ENCODE assay signal across 2 cellular contexts in genomic region chr10:4691301-4691700, GRCh38.
TF ChIP-seq lines count a peak whose summit lies in the region.

No MANE protein-coding gene starts in this region.

TF ChIP-seq in SK-N-SH, 30 proteins besides CTCF, POLR2A, EP300 and RAD21 (continued from another document):
- TF ChIP-seq PBX3 (IDR thresholded peaks at IDR 0.05) (no peak), USF2 (IDR thresholded peaks at IDR 0.05; ENCODE audit: borderline replicate concordance, low read depth, low read length) (no peak), POLR2AphosphoS5 (IDR thresholded peaks at IDR 0.05; ENCODE audit: low read depth, low read length) (no peak), RXRA (IDR thresholded peaks at IDR 0.05; ENCODE audit: borderline replicate concordance, low read depth) (no peak), EZH2phosphoT487 (IDR thresholded peaks at IDR 0.05; ENCODE audit: borderline replicate concordance, low read depth) (no peak), GATA2 (CRISPR knock-in tag; IDR thresholded peaks at IDR 0.05) (no peak), GABPA (IDR thresholded peaks at IDR 0.05; ENCODE audit: low read depth) (no peak), REST (IDR thresholded peaks at IDR 0.05; ENCODE audit: low read depth, low read length) (no peak), RFX5 (IDR thresholded peaks at IDR 0.05; ENCODE audit: low read length) (no peak), IRF3 (IDR thresholded peaks at IDR 0.05; ENCODE audit: low read depth, low read length) (no peak), MAX (IDR thresholded peaks at IDR 0.05; ENCODE audit: low read depth) (no peak)

TF ChIP-seq in SK-N-SH treated with all-trans-retinoic acid at 6 μM for 48 hours, 23 proteins besides CTCF, POLR2A, EP300 and RAD21:
- TF ChIP-seq POU6F1 (CRISPR knock-in tag; IDR thresholded peaks at IDR 0.05; ENCODE audit: borderline replicate concordance, low read depth) (no peak), PATZ1 (CRISPR knock-in tag; IDR thresholded peaks at IDR 0.05; ENCODE audit: borderline replicate concordance) (no peak), RARB (CRISPR knock-in tag; IDR thresholded peaks at IDR 0.05) (no peak), TOX (CRISPR knock-in tag; IDR thresholded peaks at IDR 0.05; ENCODE audit: borderline replicate concordance) (no peak)
